ENCODE assay signal across 8 cellular contexts in the genomic region with DNA sequence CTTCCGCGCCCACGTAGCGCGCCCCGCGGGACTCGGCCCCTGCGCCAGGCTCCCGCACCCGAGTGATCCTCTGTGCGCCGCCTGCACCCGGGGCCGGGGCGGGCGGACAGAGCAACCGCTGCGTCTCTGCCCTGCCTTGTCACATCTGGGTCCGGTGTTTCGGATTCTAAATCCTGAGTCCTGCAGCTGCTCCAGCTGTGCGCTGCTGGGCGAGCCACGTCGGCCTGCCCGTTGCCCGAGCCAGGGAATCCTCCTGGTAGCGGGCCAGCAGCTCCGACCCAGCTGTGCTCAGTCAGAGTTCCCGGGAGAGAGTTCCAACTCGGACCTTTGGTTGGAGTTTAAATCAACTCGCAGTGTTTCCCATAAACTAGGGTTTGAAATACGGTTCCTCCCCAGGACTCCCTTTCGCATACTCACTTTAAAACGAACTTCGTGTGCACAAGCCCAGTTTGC. TPM values are rescaled to one million over a fixed set of nuclear protein-coding genes. Genes with fewer than 3 reads are reported as not detected.
A peak's percentile ranks its signal among the peaks of the same experiment; 100 is the strongest.
DNase-seq lines count a peak whose midpoint lies in the region; ATAC-seq, FAIRE-seq and TF ChIP-seq lines count a peak whose summit lies in the region.

No MANE protein-coding gene starts in this region.

- peak overlapping the region; percentile 82 to 99 for H3K27ac ChIP-seq in A549
- no peak overlapping the region for H3K27ac ChIP-seq in HUES64 (ENCODE audit: low read depth, low read length)
- peak overlapping the region; percentile 63 to 74 (median 67) for H3K27ac ChIP-seq in esophagus muscularis mucosa (replicated peaks in 1 of 4)
- no peak overlapping the region for H3K27ac ChIP-seq in muscle layer of duodenum (ENCODE audit: low read length)

- peaks cover 90% of the 10 kb centered on the region for H3K27me3 ChIP-seq in HUES64 (ENCODE audit: insufficient read depth, low read length)
- H3K27me3 ChIP-seq in esophagus muscularis mucosa = peaks cover 0 to 94% (median 49%) of the 10 kb centered on the region in 4 donors
- H3K27me3 ChIP-seq in muscle layer of duodenum (ENCODE audit: low read depth, low read length) = peaks cover 25% of the 10 kb centered on the region

- 0 out of 5 replicates have a peak, but pooled peaks of 1 of the 2 experiments have one; percentile 6 for TF ChIP-seq RAD21 in A549 (conservative IDR thresholded peaks at IDR 0.05 in 1 of 2, IDR thresholded peaks at IDR 0.05 in 1 of 2)

- H3K36me3 ChIP-seq in HUES64 (ENCODE audit: insufficient read depth, low read length) (no peaks in the 10 kb centered on the region), esophagus muscularis mucosa (no peaks in the 10 kb centered on the region), muscle layer of duodenum (ENCODE audit: control insufficient read depth in 1 of 2, insufficient read depth in 2 of 2, low read length in 2 of 2) (no peaks in the 10 kb centered on the region)

- H3K4me2 ChIP-seq in A549 = peak overlapping the region; percentile 85

- no peak for TF ChIP-seq POLR2A in A549 (IDR thresholded peaks at IDR 0.05; ENCODE audit: low read length)
- no peak for TF ChIP-seq POLR2A in esophagus muscularis mucosa (IDR thresholded peaks at IDR 0.05; ENCODE audit: low read depth)

- DNase-seq in A549 (ENCODE audit: low read depth in 1 of 2, low spot score in 1 of 2) (peak; percentile 38 to 44), esophagus muscularis mucosa (ENCODE audit: extremely low spot score) (peak; percentile 70), H4 (ENCODE audit: low spot score) (no peak), HCEC 1CT (no peak), middle frontal gyrus (ENCODE audit: extremely low spot score, low spot score) (no peak)

- ATAC-seq in A549 (peak; percentile 39 to 51), HG02798 (IDR thresholded peaks at IDR 0.05; ENCODE audit: poor library complexity, unreplicated experiment) (no peak)

- H3K4me3 ChIP-seq in A549 (peak overlapping the region; percentile 69), HUES64 (ENCODE audit: low read length) (peak overlapping the region; percentile 60), esophagus muscularis mucosa (peak overlapping the region; percentile 62 to 69 (median 67)), muscle layer of duodenum (ENCODE audit: low read depth in 1 of 2, low read length in 2 of 2) (peak overlapping the region; percentile 54 to 72)

- TF ChIP-seq EP300 in A549 (IDR thresholded peaks at IDR 0.05) = no peak
- TF ChIP-seq EP300 in esophagus muscularis mucosa (IDR thresholded peaks at IDR 0.05) = no peak

- POLR2A ChIA-PET in A549 (lab: Yijun Ruan, JAX) = no interaction called here

- no peak overlapping the region for H3K9ac ChIP-seq in HUES64 (ENCODE audit: low read depth, low read length)

- TF ChIP-seq CTCF in A549 (IDR thresholded peaks at IDR 0.05) = no peak
- TF ChIP-seq CTCF in esophagus muscularis mucosa (IDR thresholded peaks at IDR 0.05) = no peak

- FAIRE-seq in A549 (lab: Jason Lieb, UNC) = no peak

- CTCF ChIA-PET in A549 (lab: Yijun Ruan, JAX) = no interaction called here

- H3K9me3 ChIP-seq in A549 (no peaks in the 10 kb centered on the region), HUES64 (ENCODE audit: insufficient read depth, low read depth, low read length) (no peaks in the 10 kb centered on the region), esophagus muscularis mucosa (no peaks in the 10 kb centered on the region), muscle layer of duodenum (ENCODE audit: control insufficient read depth in 1 of 2, low read length in 2 of 2) (no peaks in the 10 kb centered on the region)

- intact Hi-C loops in esophagus muscularis mucosa (cut with DNase I) = no loop called here

- H3K4me1 ChIP-seq in A549 (peaks cover 5% of the 10 kb centered on the region; the same call in 1 of the 3 replicates), HUES64 (ENCODE audit: insufficient read depth, low read length) (peaks cover 35% of the 10 kb centered on the region), esophagus muscularis mucosa (peaks cover 21 to 50% (median 49%) of the 10 kb centered on the region in 4 donors), muscle layer of duodenum (ENCODE audit: control insufficient read depth in 1 of 2, insufficient read depth in 2 of 2, low read length in 2 of 2) (peaks cover 4 to 30% of the 10 kb centered on the region in 2 donors)

- WGBS in A549 (ENCODE audit: missing lambda C conversion rate) = 30% methylated on average over 6 of the region's 36 CpGs
- under 1% methylated on average over 36 of the region's 36 CpGs for WGBS in HUES64
- under 1% methylated on average over 14 of the region's 36 CpGs for WGBS in esophagus muscularis mucosa

TF ChIP-seq in A549, 52 proteins besides CTCF, POLR2A, EP300 and RAD21:
- TF ChIP-seq, protein P1, sequence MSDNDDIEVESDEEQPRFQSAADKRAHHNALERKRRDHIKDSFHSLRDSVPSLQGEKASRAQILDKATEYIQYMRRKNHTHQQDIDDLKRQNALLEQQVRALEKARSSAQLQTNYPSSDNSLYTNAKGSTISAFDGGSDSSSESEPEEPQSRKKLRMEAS (IDR thresholded peaks at IDR 0.05) = 0 out of 2 replicates have a peak, but pooled peaks have one; percentile 5
- TF ChIP-seq, protein P2, sequence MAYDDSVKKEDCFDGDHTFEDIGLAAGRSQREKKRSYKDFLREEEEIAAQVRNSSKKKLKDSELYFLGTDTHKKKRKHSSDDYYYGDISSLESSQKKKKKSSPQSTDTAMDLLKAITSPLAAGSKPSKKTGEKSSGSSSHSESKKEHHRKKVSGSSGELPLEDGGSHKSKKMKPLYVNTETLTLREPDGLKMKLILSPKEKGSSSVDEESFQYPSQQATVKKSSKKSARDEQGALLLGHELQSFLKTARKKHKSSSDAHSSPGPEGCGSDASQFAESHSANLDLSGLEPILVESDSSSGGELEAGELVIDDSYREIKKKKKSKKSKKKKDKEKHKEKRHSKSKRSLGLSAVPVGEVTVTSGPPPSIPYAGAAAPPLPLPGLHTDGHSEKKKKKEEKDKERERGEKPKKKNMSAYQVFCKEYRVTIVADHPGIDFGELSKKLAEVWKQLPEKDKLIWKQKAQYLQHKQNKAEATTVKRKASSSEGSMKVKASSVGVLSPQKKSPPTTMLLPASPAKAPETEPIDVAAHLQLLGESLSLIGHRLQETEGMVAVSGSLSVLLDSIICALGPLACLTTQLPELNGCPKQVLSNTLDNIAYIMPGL (CRISPR knock-in tag; IDR thresholded peaks at IDR 0.05; ENCODE audit: borderline replicate concordance) = no peak

RNA-seq across cellular contexts. Expression of a gene that starts 0.3 kb away (rescaled TPM):
- polyA plus RNA-seq in A549 (2011; rRNA removed) (92.5 and 96.4 TPM in 2 replicates), A549 (2017; fragmentation: RNase III; extraction: RNeasy Plus Mini Kit Qiagen cat#74134 plus additional on column Dnase treatment) (44.9 to 46.3 TPM (median 45.9 TPM) in 3 replicates)
- polyA plus RNA-seq in A549 (2012; cell fraction: cytosol; rRNA removed) = 42.5 and 54.2 TPM in 2 replicates
- 64.8 and 115 TPM in 2 replicates for polyA plus RNA-seq in A549 (2012; cell fraction: nucleus; rRNA removed)
- 511 and 597 TPM in 2 replicates for polyA minus RNA-seq in A549 (2011; rRNA and poly(A)+ RNA removed)
- polyA plus RNA-seq in HUES64 (2013, experiment 1 of 2) = 2.3 TPM
- polyA plus RNA-seq in HUES64 (2013, experiment 2 of 2) = 3.7 TPM
- 1 to 10 TPM; 2.9 to 8.8 (median 3.9) TPM for total RNA-seq in esophagus muscularis mucosa
- total RNA-seq in H4 (2014; rRNA removed; shearing (Covaris generic)) = 2.1 and 3.1 TPM in 2 replicates

Comparison
In these comparisons a context has a peak if more than half of its experiments do, and no peak if none do; other contexts are left out.
1. DNase-seq: peak in A549 (2 of 2) and esophagus muscularis mucosa (single experiment); none in H4 (single experiment), HCEC 1CT (single experiment) and middle frontal gyrus (single experiment).
2. H3K27ac ChIP-seq: peak in A549 (2 of 2) and esophagus muscularis mucosa (4 of 4); none in HUES64 (single experiment) and muscle layer of duodenum (single experiment).
3. Peak in every context shown above with its lines, with median percentiles within 50 percentile points of each other: H3K4me3 ChIP-seq.